Comparison of ENCODE assay signal across 8 cellular contexts in genomic region chr6:29847871-29848630, GRCh38. TPM values are rescaled to one million over a fixed set of nuclear protein-coding genes. Genes with fewer than 3 reads are reported as not detected.
A peak's percentile ranks its signal among the peaks of the same experiment; 100 is the strongest.
DNase-seq lines count a peak whose midpoint lies in the region; ATAC-seq and TF ChIP-seq lines count a peak whose summit lies in the region.

No MANE protein-coding gene starts in this region.

- peak; percentile 85 for TF ChIP-seq CTCF in GM12865 (IDR thresholded peaks at IDR 0.05; ENCODE audit: insufficient read depth, low read depth, low read length, missing control alignments)
- peak; percentile 82 to 98 (median 94) for TF ChIP-seq CTCF in heart right ventricle (IDR thresholded peaks at IDR 0.05)

- 11 to 12% methylated on average over 14 of the region's 14 CpGs for WGBS in heart right ventricle, 2 donors

- no peaks in the 10 kb centered on the region for H3K36me3 ChIP-seq in heart right ventricle

- H3K4me3 ChIP-seq in GM12865 (ENCODE audit: low read depth, low read length), result no peak overlapping the region
- H3K4me3 ChIP-seq in heart right ventricle, result no peak overlapping the region

- peak; percentile 78 for DNase-seq in GM12865 (ENCODE audit: low read depth)
- peak; percentile 18 for DNase-seq in MV-4-11 (lab: John Stamatoyannopoulos, UW)
- peak; percentile 63 to 80 (median 77) for DNase-seq in T-helper 1 cell
- peak; percentile 64 for DNase-seq in activated naive CD8-positive, alpha-beta T cell treated with anti-CD3 and anti-CD28 coated beads, Interleukin-2, amount 50 U/mL, for 16 hours (ENCODE audit: low read depth, low spot score)
- DNase-seq in heart right ventricle, result peak; percentile 67 to 82
- DNase-seq in putamen (ENCODE audit: low spot score), result peak; percentile 55

- H3K27me3 ChIP-seq in heart right ventricle, result peaks cover 0 to 85% (median 66%) of the 10 kb centered on the region in 7 donors

- peaks cover 0 to 4% (median 0%) of the 10 kb centered on the region in 11 donors for H3K9me3 ChIP-seq in heart right ventricle

- H3K4me1 ChIP-seq in heart right ventricle, result peaks cover 0 to 14% (median 4%) of the 10 kb centered on the region in 9 donors

- ATAC-seq in heart right ventricle (peak; percentile 85 to 95 (median 90)), HG03571 (IDR thresholded peaks at IDR 0.05; ENCODE audit: unreplicated experiment) (no peak), GM18873 (IDR thresholded peaks at IDR 0.05; ENCODE audit: low FRiP score, unreplicated experiment) (no peak)

- intact Hi-C loops in heart right ventricle (cut with DNase I), result loop anchor here (1.0 to 10.0 kb wide), 6 partner anchors 165 to 287 kb away; partner anchors contain the start of gene TRIM40 (in 1 of the 10)

- no peak overlapping the region for H3K27ac ChIP-seq in heart right ventricle

RNA-seq across cellular contexts. Expression of gene HLA-G, which starts 20.4 kb away (rescaled TPM):
- total RNA-seq in heart right ventricle, result under 1 TPM in 3 of 10 donors, not detected in 7; 0.45 to 0.77 (median 0.65) TPM
- under 1 TPM in 1 of 2 donors, not detected in 1; 0.13 TPM for polyA plus RNA-seq in heart right ventricle

Comparison
In these comparisons a context has a peak if more than half of its experiments do, and no peak if none do; other contexts are left out.
1. DNase-seq: peak in every context shown above with its lines; median percentile 78 in GM12865; 77 in T-helper 1 cell; 74 in heart right ventricle; 64 in activated naive CD8-positive, alpha-beta T cell treated with anti-CD3 and anti-CD28 coated beads, Interleukin-2, amount 50 U/mL, for 16 hours; 55 in putamen; 18 in MV-4-11.
2. ATAC-seq: peak in heart right ventricle (8 of 8); none in HG03571 (single experiment) and GM18873 (single experiment).